Comparison of ENCODE assay signal across 23 cellular contexts in the genomic region with DNA sequence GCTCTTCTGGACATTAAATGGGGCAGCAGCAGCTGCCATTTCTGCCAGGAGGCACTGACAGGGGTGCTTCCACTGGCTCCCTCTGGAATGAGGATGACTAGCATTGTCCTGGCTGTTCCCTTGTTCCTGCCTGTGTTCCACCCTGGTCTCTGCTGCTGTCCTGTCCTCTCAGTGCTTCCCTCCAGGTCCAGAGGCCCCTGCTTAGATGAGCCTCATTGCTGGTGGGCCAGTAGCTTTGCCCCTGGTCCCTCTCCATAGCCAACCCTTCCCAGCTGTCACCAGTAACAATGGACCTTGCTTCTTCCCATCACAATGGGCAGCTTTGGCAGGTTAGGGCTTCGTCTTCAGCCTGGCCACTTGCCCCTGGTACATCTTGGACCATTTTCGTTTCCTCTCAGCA.
"Had no signal": no experiment of that assay in that cellular context is flagged by ENCODE, and none has a peak within 500 bp of the region (broad histone marks: within the 10 kb centered on the region; RNA-seq: fewer than 3 reads in every experiment).

No MANE protein-coding gene starts in this region.

- H3K9me3 ChIP-seq: gastrocnemius medialis, right lobe of liver, tibial artery, upper lobe of right lung had no signal

- H3K9ac ChIP-seq: parathyroid adenoma had no signal

- H3K27ac ChIP-seq: epithelial cell of prostate, esophagus muscularis mucosa, gastrocnemius medialis, heart right ventricle, parathyroid adenoma, psoas muscle, right lobe of liver, skin epidermis, tibial artery, upper lobe of right lung had no signal

- FAIRE-seq: keratinocyte had no signal

- H3K4me1 ChIP-seq: esophagus muscularis mucosa, gastrocnemius medialis, heart right ventricle, parathyroid adenoma, psoas muscle, right lobe of liver, tibial artery, upper lobe of right lung had no signal

- H3K27ac Mint-ChIP-seq: dendritic cell treated with granulocyte-macrophage colony-stimulating factor and Interleukin-4, amounts not matched to agents 40 ng/mL and 50 ng/mL, for 4 days; effector memory CD8-positive, alpha-beta T cell; nephron had no signal

- H3K4me1 Mint-ChIP-seq: central memory CD8-positive, alpha-beta T cell; naive B cell had no signal

- DNase-seq: effector memory CD8-positive, alpha-beta T cell; gastrocnemius medialis; heart right ventricle; left cardiac atrium; left ventricle myocardium superior; mesenchymal stem cell; naive B cell; retina; stimulated activated CD4-positive, alpha-beta T cell treated with anti-CD3 and anti-CD28 coated beads, Interleukin-12 subunit alpha, Interleukin-12 subunit beta, amount 100 ng/mL, for 4 hours; stimulated activated naive CD4-positive, alpha-beta T cell had no signal

- H3K27me3 Mint-ChIP-seq: central memory CD8-positive, alpha-beta T cell; dendritic cell treated with granulocyte-macrophage colony-stimulating factor and Interleukin-4, amounts not matched to agents 40 ng/mL and 50 ng/mL, for 4 days had no signal

- H3K4me3 ChIP-seq: esophagus muscularis mucosa, gastrocnemius medialis, heart right ventricle, lung, psoas muscle, right lobe of liver, skin epidermis, tibial artery, upper lobe of right lung had no signal

- H3K4me3 Mint-ChIP-seq: central memory CD8-positive, alpha-beta T cell; dendritic cell treated with granulocyte-macrophage colony-stimulating factor and Interleukin-4, amounts not matched to agents 40 ng/mL and 50 ng/mL, for 4 days; effector memory CD8-positive, alpha-beta T cell; nephron had no signal

- H3K36me3 ChIP-seq: esophagus muscularis mucosa, gastrocnemius medialis, heart right ventricle, right lobe of liver, tibial artery, upper lobe of right lung had no signal

- H3K79me2 ChIP-seq: parathyroid adenoma had no signal

- H3K27me3 ChIP-seq: gastrocnemius medialis, right lobe of liver had no signal

- H2AFZ ChIP-seq: parathyroid adenoma had no signal

- ATAC-seq: effector memory CD8-positive, alpha-beta T cell; gastrocnemius medialis; left cardiac atrium; left ventricle myocardium superior; psoas muscle had no signal
